Comparison of ENCODE assay signal across 13 cellular contexts in genomic region chr9:136740971-136741884, GRCh38. TPM values are rescaled to one million over a fixed set of nuclear protein-coding genes. Genes with fewer than 3 reads are reported as not detected.
DNase-seq lines count a peak whose midpoint lies in the region; ATAC-seq lines count a peak whose summit lies in the region.
"Had no signal": no experiment of that assay in that cellular context is flagged by ENCODE, and none has a peak within 500 bp of the region (broad histone marks: within the 10 kb centered on the region; RNA-seq: fewer than 3 reads in every experiment).

No MANE protein-coding gene starts in this region.

- H3K79me2 ChIP-seq in GM23248 (ENCODE audit: insufficient read depth) = no peaks in the 10 kb centered on the region

- peaks cover 17% of the 10 kb centered on the region for H3K4me1 ChIP-seq in CD4-positive, CD25-positive, alpha-beta regulatory T cell (ENCODE audit: control insufficient read depth, insufficient read depth, low read length, poor library complexity, severe bottlenecking)
- H3K4me1 ChIP-seq in GM23248 (ENCODE audit: insufficient read depth) = no peaks in the 10 kb centered on the region

- 12% methylated on average over 29 to 30 of the region's 37 CpGs for WGBS in GM23248 (ENCODE audit: low coverage in 1 of 2, low lambda C conversion rate in 2 of 2, missing lambda C conversion rate in 2 of 2), 2 experiments

- no peaks in the 10 kb centered on the region for H3F3A ChIP-seq in GM23248 (ENCODE audit: insufficient read depth)

- no peak overlapping the region for H2AFZ ChIP-seq in GM23248

- H3K9ac ChIP-seq in GM23248 = no peak overlapping the region

- H4K20me1 ChIP-seq in GM23248 (ENCODE audit: insufficient read depth) = no peaks in the 10 kb centered on the region

- peak overlapping the region in 2 of 3 donors; percentile 49 to 51 for H3K27ac Mint-ChIP-seq in CD4-positive, CD25-positive, alpha-beta regulatory T cell
- no peak overlapping the region for H3K27ac Mint-ChIP-seq in central memory CD8-positive, alpha-beta T cell (ENCODE audit: low read depth)
- peak overlapping the region in 4 of 6 donors; percentile 87 to 95 (median 92) for H3K27ac Mint-ChIP-seq in naive B cell
- H3K27ac Mint-ChIP-seq: progenitor cell of endocrine pancreas had no signal

- H3K36me3 ChIP-seq in CD4-positive, CD25-positive, alpha-beta regulatory T cell (ENCODE audit: control insufficient read depth, insufficient read depth, low read length) = no peaks in the 10 kb centered on the region
- no peaks in the 10 kb centered on the region for H3K36me3 ChIP-seq in GM23248 (ENCODE audit: low read depth)

- peak overlapping the region; percentile 19 for H3K4me3 ChIP-seq in CD4-positive, CD25-positive, alpha-beta regulatory T cell (ENCODE audit: low read depth, low read length)
- no peak overlapping the region for H3K4me3 ChIP-seq in GM23248

- no peaks in the 10 kb centered on the region for H3K9me2 ChIP-seq in GM23248 (ENCODE audit: insufficient read depth)

- peaks cover 0 to 2% (median 0%) of the 10 kb centered on the region in 7 donors for H3K9me3 Mint-ChIP-seq in CD4-positive, CD25-positive, alpha-beta regulatory T cell
- H3K9me3 Mint-ChIP-seq in central memory CD8-positive, alpha-beta T cell = no peaks in the 10 kb centered on the region
- H3K9me3 Mint-ChIP-seq in naive B cell = no peaks in the 10 kb centered on the region

- ATAC-seq in CD4-positive, CD25-positive, alpha-beta regulatory T cell (ENCODE audit: low read depth in 2 of 2) = peak; percentile 8 to 21
- ATAC-seq in central memory CD8-positive, alpha-beta T cell (replicated peaks; ENCODE audit: extremely low read depth, poor library complexity, severe bottlenecking) = no peak
- peak; percentile 19 to 20 for ATAC-seq in naive B cell (ENCODE audit: low read depth in 2 of 2)

- H3K4me3 Mint-ChIP-seq in CD4-positive, CD25-positive, alpha-beta regulatory T cell = peak overlapping the region; percentile 38 to 86 (median 66)
- peak overlapping the region; percentile 16 for H3K4me3 Mint-ChIP-seq in central memory CD8-positive, alpha-beta T cell
- H3K4me3 Mint-ChIP-seq in naive B cell = peak overlapping the region; percentile 85 to 97 (median 94)

- H3K9me3 ChIP-seq in CD4-positive, CD25-positive, alpha-beta regulatory T cell (ENCODE audit: control insufficient read depth in 2 of 2, low read length in 2 of 2) = no peaks in the 10 kb centered on the region
- no peaks in the 10 kb centered on the region for H3K9me3 ChIP-seq in GM23248 (ENCODE audit: low read depth)

- H3K36me3 Mint-ChIP-seq in CD4-positive, CD25-positive, alpha-beta regulatory T cell = no peaks in the 10 kb centered on the region
- H3K36me3 Mint-ChIP-seq in central memory CD8-positive, alpha-beta T cell (ENCODE audit: insufficient read depth) = peaks cover 1% of the 10 kb centered on the region
- H3K36me3 Mint-ChIP-seq in naive B cell = peaks cover 0 to 14% of the 10 kb centered on the region in 2 donors

- in situ Hi-C loops in GM23248 (cut with MboI) = no loop called here

- DNase-seq in CD4-positive, CD25-positive, alpha-beta regulatory T cell = no peak
- DNase-seq in GM23248 = peak; percentile 43
- DNase-seq in central memory CD8-positive, alpha-beta T cell (ENCODE audit: low spot score in 2 of 2) = no peak
- DNase-seq in naive B cell = no peak
- no peak for DNase-seq in T-helper 9 cell
- DNase-seq in A172 (ENCODE audit: low spot score) = no peak
- DNase-seq in T-helper 2 cell = no peak
- DNase-seq in germinal center (ENCODE audit: low spot score) = no peak
- DNase-seq: DMS 273 treated with DMSO at 0.1 percent for 48 hours, kidney glomerular epithelial cell had no signal

- peaks cover 4% of the 10 kb centered on the region for H3K27me3 Mint-ChIP-seq in CD4-positive, CD25-positive, alpha-beta regulatory T cell
- peaks cover 14% of the 10 kb centered on the region for H3K27me3 Mint-ChIP-seq in central memory CD8-positive, alpha-beta T cell
- no peaks in the 10 kb centered on the region for H3K27me3 Mint-ChIP-seq in naive B cell

- H3K27ac ChIP-seq in CD4-positive, CD25-positive, alpha-beta regulatory T cell (ENCODE audit: insufficient read depth, low read length, poor library complexity, severe bottlenecking) = no peak overlapping the region
- no peak overlapping the region for H3K27ac ChIP-seq in GM23248

- no peaks in the 10 kb centered on the region for H3K27me3 ChIP-seq in CD4-positive, CD25-positive, alpha-beta regulatory T cell (ENCODE audit: control insufficient read depth, insufficient read depth, low read length)
- H3K27me3 ChIP-seq in GM23248 (replicated peaks; ENCODE audit: insufficient read depth) = peaks cover 19% of the 10 kb centered on the region

- H3K4me1 Mint-ChIP-seq in CD4-positive, CD25-positive, alpha-beta regulatory T cell = peaks cover 0 to 11% (median 0%) of the 10 kb centered on the region in 4 donors
- H3K4me1 Mint-ChIP-seq in central memory CD8-positive, alpha-beta T cell = no peaks in the 10 kb centered on the region
- H3K4me1 Mint-ChIP-seq in naive B cell = peaks cover 36 to 60% (median 54%) of the 10 kb centered on the region in 3 donors

- no peak overlapping the region for H3K4me2 ChIP-seq in GM23248 (ENCODE audit: unreplicated experiment)

RNA-seq across cellular contexts. Expression of gene LCN10, which starts 1.5 kb away (rescaled TPM):
- total RNA-seq in CD4-positive, CD25-positive, alpha-beta regulatory T cell = 0.30 TPM
- polyA plus RNA-seq in CD4-positive, CD25-positive, alpha-beta regulatory T cell = 1 to 10 TPM; 1.6 to 3.9 (median 3.0) TPM
- not detected in 2 replicates for total RNA-seq in GM23248 (2014; rRNA removed; shearing (Covaris generic))
- polyA plus RNA-seq in GM23248 (2016; fragmentation: Nextera tagmentation; extraction: Ambion mirVana) = not detected in 2 replicates
- polyA plus RNA-seq in naive B cell (ENCODE audit: low read depth in 6 of 6) = 10 to 100 TPM; 46.1 to 86.0 (median 65.3) TPM
- total RNA-seq in A172 (2014; rRNA removed; shearing (Covaris generic)) = not detected in 2 replicates
- total RNA-seq: NCI-H460, progenitor cell of endocrine pancreas had no signal

RNA-seq across cellular contexts. Expression of gene LCN6, which starts 7.1 kb away (rescaled TPM):
- not detected for total RNA-seq in CD4-positive, CD25-positive, alpha-beta regulatory T cell
- not detected for polyA plus RNA-seq in CD4-positive, CD25-positive, alpha-beta regulatory T cell
- not detected in 2 replicates for total RNA-seq in GM23248 (2014; rRNA removed; shearing (Covaris generic))
- polyA plus RNA-seq in GM23248 (2016; fragmentation: Nextera tagmentation; extraction: Ambion mirVana) (not detected in 2 replicates), naive B cell (ENCODE audit: low read depth in 6 of 6) (not detected)
- not detected in 2 replicates for total RNA-seq in A172 (2014; rRNA removed; shearing (Covaris generic))
- total RNA-seq: NCI-H460, progenitor cell of endocrine pancreas had no signal

RNA-seq across cellular contexts. Expression of gene LCN8, which starts 16.8 kb away (rescaled TPM):
- not detected for total RNA-seq in CD4-positive, CD25-positive, alpha-beta regulatory T cell
- polyA plus RNA-seq in CD4-positive, CD25-positive, alpha-beta regulatory T cell = not detected
- not detected in 2 replicates for total RNA-seq in GM23248 (2014; rRNA removed; shearing (Covaris generic))
- polyA plus RNA-seq in GM23248 (2016; fragmentation: Nextera tagmentation; extraction: Ambion mirVana) = not detected in 2 replicates
- 10 to 100 TPM in 2 of 6 donors, under 1 TPM in 3, not detected in 1; 0.39 to 69.1 (median 0.73) TPM for polyA plus RNA-seq in naive B cell (ENCODE audit: low read depth in 6 of 6)
- total RNA-seq in A172 (2014; rRNA removed; shearing (Covaris generic)) = not detected in 2 replicates
- total RNA-seq: NCI-H460, progenitor cell of endocrine pancreas had no signal
- polyA plus RNA-seq: esophagus had no signal

RNA-seq across cellular contexts. Expression of gene LCN15, which starts 23.1 kb away (rescaled TPM):
- not detected for total RNA-seq in CD4-positive, CD25-positive, alpha-beta regulatory T cell
- polyA plus RNA-seq in CD4-positive, CD25-positive, alpha-beta regulatory T cell = not detected
- not detected in 2 replicates for total RNA-seq in GM23248 (2014; rRNA removed; shearing (Covaris generic))
- polyA plus RNA-seq in GM23248 (2016; fragmentation: Nextera tagmentation; extraction: Ambion mirVana) (not detected in 2 replicates), naive B cell (ENCODE audit: low read depth in 6 of 6) (under 1 TPM in 1 of 6 donors, not detected in 5; 0.09 TPM)
- total RNA-seq in A172 (2014; rRNA removed; shearing (Covaris generic)) = not detected in 2 replicates
- total RNA-seq: NCI-H460, progenitor cell of endocrine pancreas had no signal
- polyA plus RNA-seq: esophagus had no signal

RNA-seq across cellular contexts. Expression of gene DIPK1B, which starts 28.9 kb away (rescaled TPM):
- 1.3 TPM for total RNA-seq in CD4-positive, CD25-positive, alpha-beta regulatory T cell
- under 1 TPM in 1 of 4 donors, not detected in 3; 0.16 TPM for polyA plus RNA-seq in CD4-positive, CD25-positive, alpha-beta regulatory T cell
- total RNA-seq in GM23248 (2014; rRNA removed; shearing (Covaris generic)) = not detected in 2 replicates
- polyA plus RNA-seq in GM23248 (2016; fragmentation: Nextera tagmentation; extraction: Ambion mirVana) = 0.15 TPM in 1 of 2 replicates, not detected in the other
- 10 to 100 TPM in 4 of 6 donors, 1 to 10 TPM in 1, under 1 TPM in 1; 0.91 to 71.6 (median 15.1) TPM for polyA plus RNA-seq in naive B cell (ENCODE audit: low read depth in 6 of 6)
- 16.0 and 16.7 TPM in 2 replicates for total RNA-seq in A172 (2014; rRNA removed; shearing (Covaris generic))

Comparison
In these comparisons a context has a peak if more than half of its experiments do, and no peak if none do; other contexts are left out.
1. H3K4me3 Mint-ChIP-seq: peak in every context shown above with its lines; median percentile 94 in naive B cell; 66 in CD4-positive, CD25-positive, alpha-beta regulatory T cell; 16 in central memory CD8-positive, alpha-beta T cell.